In the genomic region with DNA sequence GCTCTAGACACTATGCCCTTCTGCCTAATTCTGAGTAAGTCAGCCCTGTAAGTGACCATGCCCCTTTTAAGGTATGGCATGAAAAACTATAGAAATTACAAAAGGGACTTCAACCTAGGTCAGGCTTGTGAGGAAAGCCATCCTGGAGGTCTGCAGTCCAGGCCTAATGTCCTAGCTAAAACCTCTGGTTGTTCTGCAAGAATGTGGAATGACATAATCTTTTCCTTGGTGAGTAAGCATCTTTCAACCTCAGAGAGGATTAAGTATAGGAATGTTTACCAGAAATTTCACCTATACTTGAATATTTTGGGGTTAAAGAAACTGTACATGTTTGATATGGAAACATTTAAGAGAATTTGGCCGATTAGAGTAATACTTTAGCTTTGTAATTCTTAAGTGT, we compare ENCODE assay signal across 13 cellular contexts. TPM values are rescaled to one million over a fixed set of nuclear protein-coding genes. Genes with fewer than 3 reads are reported as not detected.
DNase-seq lines count a peak whose midpoint lies in the region; ATAC-seq and TF ChIP-seq lines count a peak whose summit lies in the region.
"Had no signal": no experiment of that assay in that cellular context is flagged by ENCODE, and none has a peak within 500 bp of the region (broad histone marks: within the 10 kb centered on the region; RNA-seq: fewer than 3 reads in every experiment).

No MANE protein-coding gene starts in this region.

- CTCF ChIA-PET in HCT116 (lab: Charles Lee) = interaction anchor here (1.2 kb wide), 1 partner anchor 74 kb away, joined by 3 read pairs; a partner anchor contains a TSS

- RAD21 ChIA-PET in HCT116 (lab: Charles Lee; ENCODE audit: low non-redundant PET in 1 of 2, low total read pairs in 2 of 2, uncharacterized antibody in 2 of 2, unreplicated experiment in 2 of 2) = no interaction called here

- no peak for DNase-seq in HCT116 (ENCODE audit: low read depth, low spot score)
- DNase-seq in fibroblast of villous mesenchyme (ENCODE audit: low read depth) = peak; percentile 71
- no peak for DNase-seq in type B pancreatic cell (ENCODE audit: extremely low spot score, unreplicated experiment)
- no peak for DNase-seq in substantia nigra (lab: John Stamatoyannopoulos, UW)
- DNase-seq in DMS79 (lab: John Stamatoyannopoulos, UW) = no peak
- no peak for DNase-seq in posterior cingulate gyrus
- DNase-seq: activated B cell treated with CpG ODN at 0.5 μM for 24 hours; activated T-cell treated with anti-CD3 and anti-CD28 coated beads, Interleukin-2, amount 50 U/mL, for 72 hours; SHP77; upper lobe of left lung had no signal

- H3K27me3 ChIP-seq in HCT116 (ENCODE audit: insufficient read depth, low read length) = no peaks in the 10 kb centered on the region
- H3K27me3 ChIP-seq: upper lobe of left lung had no signal

- no peak for TF ChIP-seq RAD21 in HCT116 (IDR thresholded peaks at IDR 0.05; ENCODE audit: low read depth)

- POLR2A ChIA-PET in HCT116 (lab: Charles Lee) = no interaction called here

- H3K27ac ChIP-seq in HCT116 (ENCODE audit: low read depth, low read length) (no peak overlapping the region), substantia nigra (ENCODE audit: low read depth, low read length, poor library complexity, severe bottlenecking) (no peak overlapping the region)

- H2AFZ ChIP-seq in HCT116 (ENCODE audit: low read depth, low read length, poor library complexity, severe bottlenecking) = peak overlapping the region; percentile 87

- peak overlapping the region; percentile 70 for H3K27ac Mint-ChIP-seq in type B pancreatic cell
- H3K27ac Mint-ChIP-seq: activated B cell treated with CpG ODN at 0.5 μM for 24 hours, IgD-negative memory B cell had no signal

- 0 out of 2 replicates have a peak overlapping the region, but pooled peaks have one; percentile 12 for H3K4me2 ChIP-seq in HCT116 (ENCODE audit: low read length)

- peaks cover 17 to 20% of the 10 kb centered on the region in 2 experiments for H3K4me1 ChIP-seq in HCT116 (ENCODE audit: control insufficient read depth in 1 of 2, insufficient read depth in 2 of 2, low read length in 2 of 2)

- H3K9me3 Mint-ChIP-seq in type B pancreatic cell = peaks cover 7% of the 10 kb centered on the region
- H3K9me3 Mint-ChIP-seq: central memory CD8-positive, alpha-beta T cell had no signal

- H4K20me1 ChIP-seq in HCT116 (ENCODE audit: insufficient read depth) = no peaks in the 10 kb centered on the region

- TF ChIP-seq CTCF in HCT116 (IDR thresholded peaks at IDR 0.05 in 2 of 3, conservative IDR thresholded peaks at IDR 0.05 in 1 of 3; ENCODE audit: borderline replicate concordance in 1 of 3, insufficient read depth in 1 of 3, low read depth in 2 of 3, low read length in 2 of 3) = no peak
- TF ChIP-seq CTCF in fibroblast of villous mesenchyme (IDR thresholded peaks at IDR 0.05; ENCODE audit: insufficient read depth, low read depth, low read length) = no peak
- no peak for TF ChIP-seq CTCF in type B pancreatic cell (conservative IDR thresholded peaks at IDR 0.05)

- H3K9me3 ChIP-seq in HCT116 (ENCODE audit: control insufficient read depth in 1 of 2, insufficient read depth in 1 of 2, low read depth in 1 of 2, low read length in 2 of 2) = no peaks in the 10 kb centered on the region

- BruUV-seq in HCT116 (replicated peaks; lab: Mats Ljungman, UMichigan) = no TSS peak

- ATAC-seq in HCT116 (no peak), SK-N-SH treated with all-trans-retinoic acid at 6 μM for 48 hours (peak; percentile 55)

- no peaks in the 10 kb centered on the region for H3K36me3 Mint-ChIP-seq in type B pancreatic cell

- no peaks in the 10 kb centered on the region for H3K36me3 ChIP-seq in HCT116 (ENCODE audit: control insufficient read depth in 1 of 2, insufficient read depth in 2 of 2, low read length in 2 of 2)
- H3K36me3 ChIP-seq: upper lobe of left lung had no signal

- H3K9me2 ChIP-seq in HCT116 (ENCODE audit: insufficient read depth) = no peaks in the 10 kb centered on the region

- intact Hi-C loops in HCT116 (cut with micrococcal nuclease) (no loop called here), posterior cingulate gyrus (cut with DNase I) (no loop called here)

- TF ChIP-seq POLR2A in HCT116 (IDR thresholded peaks at IDR 0.05; ENCODE audit: borderline replicate concordance, extremely low read depth, insufficient read depth, insufficient read length) = no peak

- H3K9ac ChIP-seq in HCT116 (ENCODE audit: low read length) = no peak overlapping the region

- no peak overlapping the region for H3K4me3 ChIP-seq in HCT116 (replicated peaks in 1 of 2; ENCODE audit: low read depth in 1 of 2, low read length in 2 of 2)
- H3K4me3 ChIP-seq in fibroblast of villous mesenchyme (ENCODE audit: low read depth, low read length) = no peak overlapping the region
- H3K4me3 ChIP-seq: upper lobe of left lung had no signal

- H3K27me3 Mint-ChIP-seq in type B pancreatic cell = no peaks in the 10 kb centered on the region
- H3K27me3 Mint-ChIP-seq: central memory CD8-positive, alpha-beta T cell; IgD-negative memory B cell had no signal

- H3K79me2 ChIP-seq in HCT116 (ENCODE audit: insufficient read depth, low read length) = no peaks in the 10 kb centered on the region

- peaks cover 17% of the 10 kb centered on the region for H3K4me1 Mint-ChIP-seq in type B pancreatic cell (ENCODE audit: unreplicated experiment)
- H3K4me1 Mint-ChIP-seq: activated B cell treated with CpG ODN at 0.5 μM for 24 hours; central memory CD8-positive, alpha-beta T cell had no signal

- H3K4me3 Mint-ChIP-seq in type B pancreatic cell = no peak overlapping the region
- H3K4me3 Mint-ChIP-seq: activated B cell treated with CpG ODN at 0.5 μM for 24 hours; central memory CD8-positive, alpha-beta T cell; IgD-negative memory B cell had no signal

TF ChIP-seq in HCT116, 20 proteins besides CTCF, POLR2A, EP300 and RAD21 (continues in another document):
- TF ChIP-seq CBX3 (IDR thresholded peaks at IDR 0.05; ENCODE audit: low read depth) = no peak
- no peak for TF ChIP-seq ZNF274 (IDR thresholded peaks at IDR 0.05; ENCODE audit: low read depth, low read length)
- TF ChIP-seq SRF (IDR thresholded peaks at IDR 0.05; ENCODE audit: low read depth) = no peak
- no peak for TF ChIP-seq SP1 (IDR thresholded peaks at IDR 0.05; ENCODE audit: low read depth)
- TF ChIP-seq, protein P1, sequence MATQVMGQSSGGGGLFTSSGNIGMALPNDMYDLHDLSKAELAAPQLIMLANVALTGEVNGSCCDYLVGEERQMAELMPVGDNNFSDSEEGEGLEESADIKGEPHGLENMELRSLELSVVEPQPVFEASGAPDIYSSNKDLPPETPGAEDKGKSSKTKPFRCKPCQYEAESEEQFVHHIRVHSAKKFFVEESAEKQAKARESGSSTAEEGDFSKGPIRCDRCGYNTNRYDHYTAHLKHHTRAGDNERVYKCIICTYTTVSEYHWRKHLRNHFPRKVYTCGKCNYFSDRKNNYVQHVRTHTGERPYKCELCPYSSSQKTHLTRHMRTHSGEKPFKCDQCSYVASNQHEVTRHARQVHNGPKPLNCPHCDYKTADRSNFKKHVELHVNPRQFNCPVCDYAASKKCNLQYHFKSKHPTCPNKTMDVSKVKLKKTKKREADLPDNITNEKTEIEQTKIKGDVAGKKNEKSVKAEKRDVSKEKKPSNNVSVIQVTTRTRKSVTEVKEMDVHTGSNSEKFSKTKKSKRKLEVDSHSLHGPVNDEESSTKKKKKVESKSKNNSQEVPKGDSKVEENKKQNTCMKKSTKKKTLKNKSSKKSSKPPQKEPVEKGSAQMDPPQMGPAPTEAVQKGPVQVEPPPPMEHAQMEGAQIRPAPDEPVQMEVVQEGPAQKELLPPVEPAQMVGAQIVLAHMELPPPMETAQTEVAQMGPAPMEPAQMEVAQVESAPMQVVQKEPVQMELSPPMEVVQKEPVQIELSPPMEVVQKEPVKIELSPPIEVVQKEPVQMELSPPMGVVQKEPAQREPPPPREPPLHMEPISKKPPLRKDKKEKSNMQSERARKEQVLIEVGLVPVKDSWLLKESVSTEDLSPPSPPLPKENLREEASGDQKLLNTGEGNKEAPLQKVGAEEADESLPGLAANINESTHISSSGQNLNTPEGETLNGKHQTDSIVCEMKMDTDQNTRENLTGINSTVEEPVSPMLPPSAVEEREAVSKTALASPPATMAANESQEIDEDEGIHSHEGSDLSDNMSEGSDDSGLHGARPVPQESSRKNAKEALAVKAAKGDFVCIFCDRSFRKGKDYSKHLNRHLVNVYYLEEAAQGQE (IDR thresholded peaks at IDR 0.05; ENCODE audit: low read depth) = no peak

TF ChIP-seq in SK-N-SH treated with all-trans-retinoic acid at 6 μM for 48 hours, 23 proteins besides CTCF, POLR2A, EP300 and RAD21 (continues in another document):
- no peak for TF ChIP-seq ZNF565 (CRISPR knock-in tag; conservative IDR thresholded peaks at IDR 0.05; ENCODE audit: low read depth)
- TF ChIP-seq CSDC2 (CRISPR knock-in tag; IDR thresholded peaks at IDR 0.05) = no peak
- no peak for TF ChIP-seq ZNF8 (CRISPR knock-in tag; IDR thresholded peaks at IDR 0.05)
- no peak for TF ChIP-seq ARNTL (CRISPR knock-in tag; IDR thresholded peaks at IDR 0.05; ENCODE audit: borderline replicate concordance, low read depth)
- TF ChIP-seq, protein P2, sequence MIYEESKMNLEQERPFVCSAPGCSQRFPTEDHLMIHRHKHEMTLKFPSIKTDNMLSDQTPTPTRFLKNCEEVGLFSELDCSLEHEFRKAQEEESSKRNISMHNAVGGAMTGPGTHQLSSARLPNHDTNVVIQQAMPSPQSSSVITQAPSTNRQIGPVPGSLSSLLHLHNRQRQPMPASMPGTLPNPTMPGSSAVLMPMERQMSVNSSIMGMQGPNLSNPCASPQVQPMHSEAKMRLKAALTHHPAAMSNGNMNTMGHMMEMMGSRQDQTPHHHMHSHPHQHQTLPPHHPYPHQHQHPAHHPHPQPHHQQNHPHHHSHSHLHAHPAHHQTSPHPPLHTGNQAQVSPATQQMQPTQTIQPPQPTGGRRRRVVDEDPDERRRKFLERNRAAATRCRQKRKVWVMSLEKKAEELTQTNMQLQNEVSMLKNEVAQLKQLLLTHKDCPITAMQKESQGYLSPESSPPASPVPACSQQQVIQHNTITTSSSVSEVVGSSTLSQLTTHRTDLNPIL (CRISPR knock-in tag; IDR thresholded peaks at IDR 0.05; ENCODE audit: low read depth) = no peak
- TF ChIP-seq ZFP3 (CRISPR knock-in tag; IDR thresholded peaks at IDR 0.05) = no peak
- TF ChIP-seq TCF4 (CRISPR knock-in tag; IDR thresholded peaks at IDR 0.05; ENCODE audit: borderline replicate concordance) = no peak
- no peak for TF ChIP-seq PPARA (CRISPR knock-in tag; IDR thresholded peaks at IDR 0.05; ENCODE audit: borderline replicate concordance)

RNA-seq across cellular contexts. Expression of a gene that starts 23.8 kb away (rescaled TPM):
- 12.6 TPM for total RNA-seq in HCT116 (2021; ENCODE audit: unreplicated experiment)
- 4.9 and 6.8 TPM in 2 replicates for polyA plus RNA-seq in HCT116 (2012)
- total RNA-seq in fibroblast of villous mesenchyme = under 0.01 and 0.43 TPM in 2 replicates
- total RNA-seq in type B pancreatic cell (ENCODE audit: low replicate concordance) = 17.6 and 87.8 TPM in 2 replicates
